In the genomic region with DNA sequence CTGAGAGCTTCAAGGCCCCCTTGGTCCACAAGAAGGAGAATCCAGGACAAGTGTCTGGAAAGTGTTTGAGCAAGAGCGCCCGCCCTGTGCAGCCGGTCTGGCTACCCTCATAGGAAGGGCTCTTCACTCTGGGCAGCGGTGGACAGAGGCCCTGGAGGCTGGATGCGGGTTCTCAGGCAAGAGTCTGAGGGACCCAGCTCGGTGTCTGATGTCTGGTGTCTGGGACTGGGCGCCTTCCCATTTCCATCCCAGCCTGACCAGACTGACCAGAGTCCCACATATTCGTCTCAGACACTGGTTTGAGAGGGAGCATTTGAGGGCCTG, we compare ENCODE assay signal across 12 cellular contexts. TPM values are rescaled to one million over a fixed set of nuclear protein-coding genes. Genes with fewer than 3 reads are reported as not detected.
DNase-seq lines count a peak whose midpoint lies in the region; ATAC-seq, FAIRE-seq and TF ChIP-seq lines count a peak whose summit lies in the region.
"Had no signal": no experiment of that assay in that cellular context is flagged by ENCODE, and none has a peak within 500 bp of the region (broad histone marks: within the 10 kb centered on the region; RNA-seq: fewer than 3 reads in every experiment).

No MANE protein-coding gene starts in this region.

- H3K27me3 Mint-ChIP-seq in WTC11 (ENCODE audit: low read depth), result no peaks in the 10 kb centered on the region
- no peaks in the 10 kb centered on the region for H3K27me3 Mint-ChIP-seq in CD8-positive, alpha-beta memory T cell

- TF ChIP-seq CTCF in AG04450 (IDR thresholded peaks at IDR 0.05; ENCODE audit: low read depth, low read length) (no peak), WTC11 (IDR thresholded peaks at IDR 0.05) (no peak), prostate gland (IDR thresholded peaks at IDR 0.05) (no peak)

- 30% methylated on average over 8 of the region's 8 CpGs for WGBS in prostate gland

- H3K27ac Mint-ChIP-seq in WTC11, result peak overlapping the region; percentile 98
- peak overlapping the region in 4 of 8 donors; percentile 58 to 74 (median 61) for H3K27ac Mint-ChIP-seq in CD8-positive, alpha-beta memory T cell

- peaks cover 9% of the 10 kb centered on the region for H3K36me3 Mint-ChIP-seq in WTC11
- H3K36me3 Mint-ChIP-seq in CD8-positive, alpha-beta memory T cell, result peaks cover 0 to 5% (median 4%) of the 10 kb centered on the region in 3 donors

- H3K9me3 ChIP-seq in AG04450 (ENCODE audit: control insufficient read depth, insufficient read depth, low read length) (no peaks in the 10 kb centered on the region), prostate gland (no peaks in the 10 kb centered on the region)
- H3K9me3 ChIP-seq in CD8-positive, alpha-beta memory T cell (ENCODE audit: low read length), result no peaks in the 10 kb centered on the region

- H3K4me1 Mint-ChIP-seq in WTC11, result peaks cover 85% of the 10 kb centered on the region
- H3K4me1 Mint-ChIP-seq in CD8-positive, alpha-beta memory T cell, result peaks cover 56 to 86% (median 68%) of the 10 kb centered on the region in 3 donors

- H3K9me3 Mint-ChIP-seq in WTC11, result no peaks in the 10 kb centered on the region
- no peaks in the 10 kb centered on the region for H3K9me3 Mint-ChIP-seq in CD8-positive, alpha-beta memory T cell

- no peak for TF ChIP-seq POLR2A in prostate gland (IDR thresholded peaks at IDR 0.05)

- no peak for FAIRE-seq in frontal cortex (lab: Jason Lieb, UNC)
- FAIRE-seq: GM12878 had no signal

- no peaks in the 10 kb centered on the region for H3K36me3 ChIP-seq in prostate gland
- no peaks in the 10 kb centered on the region for H3K36me3 ChIP-seq in CD8-positive, alpha-beta memory T cell (ENCODE audit: insufficient read depth, low read length)

- CTCF ChIA-PET in AG04450 (lab: Charles Lee) (interaction anchor here (0.7 to 1.4 kb wide), 2 partner anchors 45 to 86 kb away, joined by 3 to 5 read pairs; no protein-coding TSS in a partner anchor), WTC11 (lab: Charles Lee) (interaction anchor here (1.0 kb wide), 1 partner anchor 21 kb away, joined by 5 read pairs; no protein-coding TSS in a partner anchor)
- CTCF ChIA-PET in CD8-positive, alpha-beta memory T cell (lab: Charles Lee), result no interaction called here

- no peak overlapping the region for H3K4me3 ChIP-seq in AG04450 (ENCODE audit: low read depth, low read length)
- no peak overlapping the region for H3K4me3 ChIP-seq in prostate gland
- H3K4me3 ChIP-seq in CD8-positive, alpha-beta memory T cell (ENCODE audit: low read length), result no peak overlapping the region
- H3K4me3 ChIP-seq: GM12878 had no signal

- intact Hi-C loops in Right ventricle myocardium superior (cut with DNase I) (no loop called here), prostate gland (cut with DNase I) (loop anchor here (10.0 kb wide), 1 partner anchor 167 kb away; no protein-coding TSS in a partner anchor)

- H3K4me1 ChIP-seq in prostate gland (replicated peaks), result peaks cover 45% of the 10 kb centered on the region
- H3K4me1 ChIP-seq in CD8-positive, alpha-beta memory T cell (ENCODE audit: insufficient read depth, low read length), result peaks cover 65% of the 10 kb centered on the region

- peak overlapping the region; percentile 11 for H3K27ac ChIP-seq in AG04450 (ENCODE audit: low read depth, low read length)
- H3K27ac ChIP-seq in prostate gland, result peak overlapping the region; percentile 74 to 77
- H3K27ac ChIP-seq in CD8-positive, alpha-beta memory T cell (ENCODE audit: low read depth, low read length), result no peak overlapping the region
- H3K27ac ChIP-seq: C4-2B had no signal

- POLR2A ChIA-PET in AG04450 (lab: Yijun Ruan, JAX), result interaction anchor here (0.9 kb wide), 1 partner anchor 10 kb away, joined by 4 read pairs; no protein-coding TSS in a partner anchor
- POLR2A ChIA-PET in WTC11 (lab: Charles Lee), result interaction anchor here (1.5 kb wide), 1 partner anchor 19 kb away, joined by 7 read pairs; no protein-coding TSS in a partner anchor
- POLR2A ChIA-PET in CD8-positive, alpha-beta memory T cell (lab: Charles Lee), result no interaction called here

- no peak for ATAC-seq in WTC11
- peak; percentile 25 for ATAC-seq in Right ventricle myocardium superior (ENCODE audit: poor library complexity)
- ATAC-seq: GM12878 had no signal

- DNase-seq in AG04450 (ENCODE audit: low read depth, low spot score) (no peak), WTC11 (ENCODE audit: low spot score) (no peak), Right ventricle myocardium superior (no peak), prostate gland (ENCODE audit: low spot score) (no peak), frontal cortex (ENCODE audit: low spot score in 2 of 2) (no peak), DMS53 treated with DMSO at 0.1 percent for 48 hours (lab: John Stamatoyannopoulos, UW; ENCODE audit: unreplicated experiment) (no peak)
- DNase-seq in stimulated activated naive CD4-positive, alpha-beta T cell treated with Interleukin-2 at 50 U/mL for 16 hours (lab: John Stamatoyannopoulos, UW), result no peak
- no peak for DNase-seq in CD8-positive, alpha-beta memory T cell
- DNase-seq: activated gamma-delta T cell; stimulated activated CD4-positive, alpha-beta T cell treated with anti-CD3 and anti-CD28 coated beads, Interleukin-4, amount 100 ng/mL, for 1 hour had no signal

- H3K4me3 Mint-ChIP-seq in WTC11, result peak overlapping the region; percentile 35; the same call in 1 of the 2 replicates
- no peak overlapping the region for H3K4me3 Mint-ChIP-seq in CD8-positive, alpha-beta memory T cell

- H3K27me3 ChIP-seq in AG04450 (ENCODE audit: control insufficient read depth, insufficient read depth, low read length) (no peaks in the 10 kb centered on the region), prostate gland (replicated peaks; ENCODE audit: insufficient read depth) (no peaks in the 10 kb centered on the region)
- H3K27me3 ChIP-seq in CD8-positive, alpha-beta memory T cell (ENCODE audit: insufficient read depth, low read length, poor library complexity, severe bottlenecking), result no peaks in the 10 kb centered on the region

TF ChIP-seq in WTC11, 78 proteins besides CTCF, POLR2A, EP300 and RAD21:
- TF ChIP-seq ZNF121 (CRISPR knock-in tag; IDR thresholded peaks at IDR 0.05) (no peak), ZNF138 (CRISPR knock-in tag; conservative IDR thresholded peaks at IDR 0.05) (0 out of 2 replicates have a peak, but pooled peaks have one; percentile 43), CBFB (CRISPR knock-in tag; IDR thresholded peaks at IDR 0.05; ENCODE audit: low read depth) (0 out of 2 replicates have a peak, but pooled peaks have one; percentile 15), SMAD4 (CRISPR knock-in tag; IDR thresholded peaks at IDR 0.05) (no peak)
- TF ChIP-seq, protein P1, sequence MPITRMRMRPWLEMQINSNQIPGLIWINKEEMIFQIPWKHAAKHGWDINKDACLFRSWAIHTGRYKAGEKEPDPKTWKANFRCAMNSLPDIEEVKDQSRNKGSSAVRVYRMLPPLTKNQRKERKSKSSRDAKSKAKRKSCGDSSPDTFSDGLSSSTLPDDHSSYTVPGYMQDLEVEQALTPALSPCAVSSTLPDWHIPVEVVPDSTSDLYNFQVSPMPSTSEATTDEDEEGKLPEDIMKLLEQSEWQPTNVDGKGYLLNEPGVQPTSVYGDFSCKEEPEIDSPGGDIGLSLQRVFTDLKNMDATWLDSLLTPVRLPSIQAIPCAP (CRISPR knock-in tag; IDR thresholded peaks at IDR 0.05), result no peak

RNA-seq across cellular contexts. Expression of gene HK1, which starts 59.8 kb away (rescaled TPM):
- 31.9 and 37.4 TPM in 2 replicates for polyA plus RNA-seq in AG04450 (2011; rRNA removed)
- 51.6 and 57.3 TPM in 2 replicates for polyA minus RNA-seq in AG04450 (2011; rRNA and poly(A)+ RNA removed)
- total RNA-seq in WTC11 (2021) (218 to 220 TPM (median 219 TPM) in 3 replicates), Right ventricle myocardium superior (168 TPM), prostate gland (100 to 1,000 TPM in 1 of 2 donors, 10 to 100 TPM in 1; 67.8 to 134 TPM), frontal cortex (114 TPM)
- total RNA-seq in CD8-positive, alpha-beta memory T cell, result 100 to 1,000 TPM; 151 to 153 TPM
- polyA plus RNA-seq in CD8-positive, alpha-beta memory T cell, result 144 TPM
